Comparison of ENCODE assay signal across 16 cellular contexts in the genomic region with DNA sequence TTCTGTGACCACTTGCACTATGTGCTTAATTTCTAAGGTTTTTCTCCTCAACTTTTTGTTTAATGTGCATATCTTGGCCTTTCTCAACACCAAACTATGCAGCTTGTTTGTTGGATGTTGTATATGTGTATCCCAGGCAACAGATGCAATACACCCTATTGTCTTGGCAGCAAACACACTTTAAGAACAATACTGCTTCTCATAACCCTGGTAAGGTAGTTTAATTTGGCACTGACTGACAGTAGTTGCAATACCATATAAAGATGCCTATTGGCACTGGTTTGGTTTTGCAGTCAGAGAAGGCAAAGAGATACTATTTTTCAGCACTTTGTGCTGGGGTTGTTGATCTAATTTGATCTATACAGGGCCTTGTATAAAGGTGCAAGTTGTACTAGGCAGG.
DNase-seq lines count a peak whose midpoint lies in the region; ATAC-seq and TF ChIP-seq lines count a peak whose summit lies in the region.
"Had no signal": no experiment of that assay in that cellular context is flagged by ENCODE, and none has a peak within 500 bp of the region (broad histone marks: within the 10 kb centered on the region; RNA-seq: fewer than 3 reads in every experiment).

No MANE protein-coding gene starts in this region.

- H3K9me3 ChIP-seq in right cardiac atrium (ENCODE audit: control insufficient read depth, low read length), result no peaks in the 10 kb centered on the region
- no peaks in the 10 kb centered on the region for H3K9me3 ChIP-seq in smooth muscle cell (replicated peaks; ENCODE audit: low read depth)
- H3K9me3 ChIP-seq: Peyer's patch had no signal

- POLR2A ChIA-PET in RWPE1 (lab: Yijun Ruan, JAX; ENCODE audit: low non-redundant PET), result no interaction called here

- DNase-seq in right cardiac atrium (no peak), left ventricle myocardium superior (no peak), RWPE1 (ENCODE audit: low spot score) (peak; percentile 19), fibroblast of gingiva (ENCODE audit: low read depth) (peak; percentile 61), DMS79 treated with DMSO at 0.1 percent for 48 hours (lab: John Stamatoyannopoulos, UW) (no peak), HUDEP-2 (lab: John Stamatoyannopoulos, UW; ENCODE audit: unreplicated experiment in 76 of 76) (no peak), smooth muscle cell (lab: John Stamatoyannopoulos, UW; ENCODE audit: unreplicated experiment) (no peak)
- DNase-seq: activated naive CD4-positive, alpha-beta T cell treated with anti-CD3 and anti-CD28 coated beads, Interleukin-2, amount 10 ng/mL, durations not matched to agents 7 days and 5 days; AML-193; islet precursor cell; Karpas-422; Peyer's patch; stimulated activated CD4-positive, alpha-beta T cell treated with anti-CD3 and anti-CD28 coated beads, Interleukin-4, amount 100 ng/mL, for 1 hour had no signal

- no peaks in the 10 kb centered on the region for H3K27me3 ChIP-seq in right cardiac atrium (ENCODE audit: control insufficient read depth, insufficient read depth)
- no peaks in the 10 kb centered on the region for H3K27me3 ChIP-seq in smooth muscle cell (ENCODE audit: low read depth)
- H3K27me3 ChIP-seq: Peyer's patch had no signal

- H3K9ac ChIP-seq in smooth muscle cell (ENCODE audit: low read depth), result no peak overlapping the region

- no peak for TF ChIP-seq CTCF in RWPE1 (conservative IDR thresholded peaks at IDR 0.05; ENCODE audit: low read depth)
- TF ChIP-seq CTCF in smooth muscle cell (IDR thresholded peaks at IDR 0.05; ENCODE audit: borderline replicate concordance, insufficient read depth, poor library complexity, severe bottlenecking), result no peak

- H3K4me2 ChIP-seq in smooth muscle cell, result no peak overlapping the region

- H2AFZ ChIP-seq in smooth muscle cell (ENCODE audit: low read depth), result no peak overlapping the region

- CTCF ChIA-PET in RWPE1 (lab: Yijun Ruan, JAX), result no interaction called here

- no peaks in the 10 kb centered on the region for H3K36me3 ChIP-seq in smooth muscle cell (ENCODE audit: low read depth)
- H3K36me3 ChIP-seq: Peyer's patch had no signal

- H3K4me1 ChIP-seq in right cardiac atrium (ENCODE audit: control insufficient read depth, insufficient read depth, low read length) (no peaks in the 10 kb centered on the region), smooth muscle cell (ENCODE audit: low read depth) (no peaks in the 10 kb centered on the region)
- H3K4me1 ChIP-seq: Peyer's patch had no signal

- H3K79me2 ChIP-seq in smooth muscle cell (ENCODE audit: low read depth), result no peaks in the 10 kb centered on the region

- ATAC-seq in right cardiac atrium (peak; percentile 80 to 96), left ventricle myocardium superior (no peak), HG03108 (IDR thresholded peaks at IDR 0.05; ENCODE audit: unreplicated experiment) (no peak)
- ATAC-seq: stimulated activated memory B cell treated with anti-CD40 and anti-IgM and Interleukin-4, amounts not matched to agents 10 μg/mL and 1 μg/mL and 100 μg/mL, for 72 hours had no signal

- H3K27ac ChIP-seq in right cardiac atrium (ENCODE audit: low read length), result no peak overlapping the region
- H3K27ac ChIP-seq in RWPE1, result no peak overlapping the region
- H3K27ac ChIP-seq in smooth muscle cell (ENCODE audit: low read depth), result no peak overlapping the region
- H3K27ac ChIP-seq: coronary artery, Peyer's patch had no signal

- no peaks in the 10 kb centered on the region for H3F3A ChIP-seq in smooth muscle cell (ENCODE audit: low read depth)

- intact Hi-C loops in right cardiac atrium (cut with DNase I), result no loop called here
- intact Hi-C loops in left ventricle myocardium superior (cut with micrococcal nuclease), result no loop called here

- H3K4me3 ChIP-seq in right cardiac atrium (ENCODE audit: low read length) (no peak overlapping the region), smooth muscle cell (no peak overlapping the region)
- H3K4me3 ChIP-seq: coronary artery, Peyer's patch had no signal

- no peaks in the 10 kb centered on the region for H4K20me1 ChIP-seq in smooth muscle cell (ENCODE audit: low read depth)

Comparison
In these comparisons a context has a peak if more than half of its experiments do, and no peak if none do; other contexts are left out.
1. ATAC-seq: peak in right cardiac atrium (2 of 2); none in left ventricle myocardium superior (single experiment) and HG03108 (single experiment).
2. DNase-seq: peak in RWPE1 (single experiment) and fibroblast of gingiva (single experiment); none in right cardiac atrium (0 of 3), left ventricle myocardium superior (single experiment), DMS79 treated with DMSO at 0.1 percent for 48 hours (single experiment), HUDEP-2 (0 of 76) and smooth muscle cell (single experiment).